Comparison of ENCODE assay signal across 1 cellular context in the genomic region with DNA sequence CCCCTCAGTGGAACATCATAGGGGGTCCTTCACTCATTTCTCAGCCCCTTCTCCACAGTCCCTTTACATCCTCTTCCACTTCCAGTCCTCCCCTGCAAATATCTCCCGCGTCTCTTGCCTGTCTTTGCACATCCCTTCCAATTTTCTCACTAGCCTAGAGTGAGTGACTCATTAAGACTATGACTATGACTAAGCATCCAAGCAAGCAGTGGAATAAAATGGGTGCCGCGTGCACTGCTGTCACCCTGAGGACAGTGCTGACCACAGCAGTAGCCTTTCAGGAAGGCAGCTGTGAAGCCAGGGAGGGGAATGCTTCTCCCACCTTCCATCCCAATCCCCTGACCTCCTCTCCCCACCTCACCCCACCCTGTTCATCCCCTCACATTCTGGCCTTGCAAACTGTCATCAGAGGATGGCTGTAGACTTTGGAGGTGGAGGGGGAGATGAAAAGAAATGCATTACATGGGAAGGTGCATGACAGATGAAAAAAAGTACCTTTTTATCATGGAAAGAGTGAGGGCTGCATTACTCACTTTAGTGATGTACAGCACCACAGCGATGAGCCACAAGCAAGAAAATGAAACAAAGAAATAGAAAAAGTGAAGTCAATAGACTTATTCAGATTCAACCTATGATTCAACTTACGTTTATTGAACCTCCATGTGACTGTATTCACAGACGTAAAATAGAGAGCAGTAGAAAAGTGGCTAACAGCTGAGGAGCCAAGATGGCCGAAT.
A peak's percentile ranks its signal among the peaks of the same experiment; 100 is the strongest.
TF ChIP-seq lines count a peak whose summit lies in the region.

No MANE protein-coding gene starts in this region.

TF ChIP-seq in SK-N-SH, 30 proteins besides CTCF, POLR2A, EP300 and RAD21 (continued from another document):
- TF ChIP-seq REST (IDR thresholded peaks at IDR 0.05; ENCODE audit: low read depth, low read length) (peak; percentile 73; the same call in 1 of the 2 replicates), USF2 (IDR thresholded peaks at IDR 0.05; ENCODE audit: borderline replicate concordance, low read depth, low read length) (no peak), MAX (IDR thresholded peaks at IDR 0.05; ENCODE audit: low read depth) (0 out of 2 replicates have a peak, but pooled peaks have one; percentile 29), NFIC (IDR thresholded peaks at IDR 0.05; ENCODE audit: borderline replicate concordance) (no peak), RCOR1 (IDR thresholded peaks at IDR 0.05; ENCODE audit: low read length) (no peak)
- TF ChIP-seq, protein P1, sequence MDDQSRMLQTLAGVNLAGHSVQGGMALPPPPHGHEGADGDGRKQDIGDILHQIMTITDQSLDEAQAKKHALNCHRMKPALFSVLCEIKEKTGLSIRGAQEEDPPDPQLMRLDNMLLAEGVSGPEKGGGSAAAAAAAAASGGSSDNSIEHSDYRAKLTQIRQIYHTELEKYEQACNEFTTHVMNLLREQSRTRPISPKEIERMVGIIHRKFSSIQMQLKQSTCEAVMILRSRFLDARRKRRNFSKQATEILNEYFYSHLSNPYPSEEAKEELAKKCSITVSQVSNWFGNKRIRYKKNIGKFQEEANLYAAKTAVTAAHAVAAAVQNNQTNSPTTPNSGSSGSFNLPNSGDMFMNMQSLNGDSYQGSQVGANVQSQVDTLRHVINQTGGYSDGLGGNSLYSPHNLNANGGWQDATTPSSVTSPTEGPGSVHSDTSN (IDR thresholded peaks at IDR 0.05) = 0 out of 2 replicates have a peak, but pooled peaks have one; percentile 16
- TF ChIP-seq, protein P2, sequence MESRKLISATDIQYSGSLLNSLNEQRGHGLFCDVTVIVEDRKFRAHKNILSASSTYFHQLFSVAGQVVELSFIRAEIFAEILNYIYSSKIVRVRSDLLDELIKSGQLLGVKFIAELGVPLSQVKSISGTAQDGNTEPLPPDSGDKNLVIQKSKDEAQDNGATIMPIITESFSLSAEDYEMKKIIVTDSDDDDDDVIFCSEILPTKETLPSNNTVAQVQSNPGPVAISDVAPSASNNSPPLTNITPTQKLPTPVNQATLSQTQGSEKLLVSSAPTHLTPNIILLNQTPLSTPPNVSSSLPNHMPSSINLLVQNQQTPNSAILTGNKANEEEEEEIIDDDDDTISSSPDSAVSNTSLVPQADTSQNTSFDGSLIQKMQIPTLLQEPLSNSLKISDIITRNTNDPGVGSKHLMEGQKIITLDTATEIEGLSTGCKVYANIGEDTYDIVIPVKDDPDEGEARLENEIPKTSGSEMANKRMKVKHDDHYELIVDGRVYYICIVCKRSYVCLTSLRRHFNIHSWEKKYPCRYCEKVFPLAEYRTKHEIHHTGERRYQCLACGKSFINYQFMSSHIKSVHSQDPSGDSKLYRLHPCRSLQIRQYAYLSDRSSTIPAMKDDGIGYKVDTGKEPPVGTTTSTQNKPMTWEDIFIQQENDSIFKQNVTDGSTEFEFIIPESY (IDR thresholded peaks at IDR 0.05; ENCODE audit: borderline replicate concordance, low read depth) = no peak
